In the genomic region with DNA sequence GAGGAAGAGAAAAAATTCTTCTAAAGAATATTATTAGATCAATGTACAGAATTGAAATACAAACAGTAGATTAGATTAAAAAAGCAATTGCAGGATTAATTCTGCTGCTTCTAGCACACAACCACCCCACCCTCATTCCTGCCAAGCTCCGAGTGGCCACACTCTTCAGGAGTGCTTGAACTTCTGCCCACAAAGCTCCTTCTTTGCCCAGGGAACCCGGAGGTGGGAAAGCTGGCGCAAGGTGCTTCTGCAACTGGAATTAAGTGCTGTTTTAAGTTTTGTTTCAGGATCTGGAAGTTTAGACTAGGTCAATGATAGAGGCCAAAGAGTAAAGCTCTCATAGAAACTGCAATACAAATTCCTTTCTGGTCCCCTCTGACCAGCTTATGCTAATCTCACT, we compare ENCODE assay signal across 16 cellular contexts.
A peak's percentile ranks its signal among the peaks of the same experiment; 100 is the strongest.
DNase-seq lines count a peak whose midpoint lies in the region; ATAC-seq, FAIRE-seq and TF ChIP-seq lines count a peak whose summit lies in the region.
"Had no signal": no experiment of that assay in that cellular context is flagged by ENCODE, and none has a peak within 500 bp of the region (broad histone marks: within the 10 kb centered on the region; RNA-seq: fewer than 3 reads in every experiment).

No MANE protein-coding gene starts in this region.

- FAIRE-seq in small intestine (lab: Jason Lieb, UNC), result no peak
- FAIRE-seq: A204.1, G401.6, GM12891 had no signal

- H4K20me1 ChIP-seq in mammary epithelial cell (ENCODE audit: insufficient read depth, low read length), result no peaks in the 10 kb centered on the region

- intact Hi-C loops in mammary epithelial cell (cut with micrococcal nuclease), result no loop called here
- intact Hi-C loops in MCF 10A (cut with micrococcal nuclease), result no loop called here
- intact Hi-C loops in left lung (cut with DNase I), result no loop called here

- no peaks in the 10 kb centered on the region for H3K79me2 ChIP-seq in mammary epithelial cell (ENCODE audit: insufficient read depth, low read length)

- H3K36me3 ChIP-seq in mammary epithelial cell (ENCODE audit: insufficient read depth, low read length) (no peaks in the 10 kb centered on the region), left lung (no peaks in the 10 kb centered on the region), small intestine (ENCODE audit: control insufficient read depth in 2 of 2, insufficient read depth in 2 of 2, low read length in 2 of 2) (no peaks in the 10 kb centered on the region)
- H3K36me3 ChIP-seq: BE2C, HAP-1 had no signal

- peak overlapping the region; percentile 20 for H2AFZ ChIP-seq in mammary epithelial cell (ENCODE audit: low read depth, low read length)

- WGBS in mammary epithelial cell (ENCODE audit: low coverage, missing lambda C conversion rate), result 37% methylated on average over 3 of the region's 3 CpGs
- 36 to 77% (median 42%) methylated on average over 3 of the region's 3 CpGs for WGBS in small intestine, 3 donors

- no peaks in the 10 kb centered on the region for H3K9me3 Mint-ChIP-seq in MCF 10A (ENCODE audit: unreplicated experiment)

- CTCF ChIA-PET in mammary epithelial cell (lab: Charles Lee; ENCODE audit: low non-redundant PET) (no interaction called here), MCF 10A (lab: Yijun Ruan, JAX) (no interaction called here)

- DNase-seq in mammary epithelial cell, result no peak
- no peak for DNase-seq in MCF 10A (ENCODE audit: unreplicated experiment)
- DNase-seq in left lung, result peak; percentile 66 to 74
- DNase-seq in small intestine, result peak; percentile 4
- DNase-seq in AG20443 (ENCODE audit: low spot score), result no peak
- no peak for DNase-seq in OCI-M2 (lab: John Stamatoyannopoulos, UW; ENCODE audit: unreplicated experiment)
- no peak for DNase-seq in COR-L47 (lab: John Stamatoyannopoulos, UW)
- DNase-seq: BE2C; CD4-positive, alpha-beta memory T cell; EL; GOT3 had no signal

- no peaks in the 10 kb centered on the region for H3K27me3 Mint-ChIP-seq in MCF 10A (ENCODE audit: insufficient read depth, unreplicated experiment)
- H3K27me3 Mint-ChIP-seq: CD4-positive, alpha-beta memory T cell had no signal

- dilution Hi-C loops in mammary epithelial cell (cut with HindIII; ENCODE audit: low sequenced_read_pairs), result no loop called here

- no peaks in the 10 kb centered on the region for H3K27me3 ChIP-seq in mammary epithelial cell (ENCODE audit: insufficient read depth, low read length)
- no peaks in the 10 kb centered on the region for H3K27me3 ChIP-seq in left lung
- H3K27me3 ChIP-seq in small intestine (ENCODE audit: control insufficient read depth in 2 of 2, insufficient read depth in 2 of 2, low read length in 2 of 2), result no peaks in the 10 kb centered on the region
- H3K27me3 ChIP-seq: BE2C had no signal

- H3K4me1 ChIP-seq in mammary epithelial cell (ENCODE audit: insufficient read depth, low read length) (no peaks in the 10 kb centered on the region), left lung (no peaks in the 10 kb centered on the region), small intestine (ENCODE audit: control insufficient read depth in 2 of 2, insufficient read depth in 1 of 2, low read depth in 1 of 2, low read length in 1 of 2) (no peaks in the 10 kb centered on the region)
- H3K4me1 ChIP-seq: BE2C, HAP-1 had no signal

- peak; percentile 92 for ATAC-seq in left lung

- no peak overlapping the region for H3K27ac Mint-ChIP-seq in MCF 10A (ENCODE audit: low read depth, unreplicated experiment)
- H3K27ac Mint-ChIP-seq: CD4-positive, alpha-beta memory T cell had no signal

- H3K4me3 Mint-ChIP-seq in MCF 10A (ENCODE audit: unreplicated experiment), result no peak overlapping the region
- H3K4me3 Mint-ChIP-seq: CD4-positive, alpha-beta memory T cell had no signal

- no peak overlapping the region for H3K4me3 ChIP-seq in mammary epithelial cell (replicated peaks in 1 of 3; ENCODE audit: insufficient read depth in 1 of 3, low read depth in 2 of 3, low read length in 3 of 3)
- H3K4me3 ChIP-seq in left lung, result no peak overlapping the region
- H3K4me3 ChIP-seq in small intestine (ENCODE audit: low read depth in 1 of 2, low read length in 2 of 2), result no peak overlapping the region
- H3K4me3 ChIP-seq: HAP-1 had no signal

- POLR2A ChIA-PET in MCF 10A (lab: Yijun Ruan, JAX), result no interaction called here

- H3K4me1 Mint-ChIP-seq in MCF 10A (ENCODE audit: insufficient read depth, unreplicated experiment), result no peaks in the 10 kb centered on the region
- H3K4me1 Mint-ChIP-seq: CD4-positive, alpha-beta memory T cell had no signal

- H3K4me2 ChIP-seq in mammary epithelial cell (ENCODE audit: insufficient read depth, low read depth, low read length), result no peak overlapping the region

- H3K9me3 ChIP-seq in mammary epithelial cell (replicated peaks; ENCODE audit: insufficient read depth, low read length) (no peaks in the 10 kb centered on the region), left lung (no peaks in the 10 kb centered on the region), small intestine (ENCODE audit: control insufficient read depth, low read depth) (no peaks in the 10 kb centered on the region)
- H3K9me3 ChIP-seq: BE2C, HAP-1 had no signal

- H3K27ac ChIP-seq in mammary epithelial cell (ENCODE audit: insufficient read depth, low read depth, low read length) (no peak overlapping the region), left lung (peak overlapping the region; percentile 21 to 53), small intestine (ENCODE audit: low read depth in 1 of 2, low read length in 1 of 2) (no peak overlapping the region)
- H3K27ac ChIP-seq: C4-2B had no signal

- H3K36me3 Mint-ChIP-seq in MCF 10A (ENCODE audit: insufficient read depth, unreplicated experiment), result no peaks in the 10 kb centered on the region
- H3K36me3 Mint-ChIP-seq: CD4-positive, alpha-beta memory T cell had no signal

- no peak overlapping the region for H3K9ac ChIP-seq in mammary epithelial cell (ENCODE audit: insufficient read depth, low read length)

- in situ Hi-C loops in mammary epithelial cell (cut with MboI; ENCODE audit: low sequenced_read_pairs in 2 of 2), result no loop called here

- TF ChIP-seq CTCF in mammary epithelial cell (conservative IDR thresholded peaks at IDR 0.05 in 1 of 2, IDR thresholded peaks at IDR 0.05 in 1 of 2; ENCODE audit: extremely low read depth in 1 of 2, insufficient read depth in 1 of 2, low read depth in 1 of 2, low read length in 2 of 2) (no peak), MCF 10A (IDR thresholded peaks at IDR 0.05; ENCODE audit: unreplicated experiment) (no peak), left lung (IDR thresholded peaks at IDR 0.05) (no peak)

- BruUV-seq in mammary epithelial cell (replicated peaks; lab: Mats Ljungman, UMichigan) (no TSS peak), MCF 10A (replicated peaks; lab: Mats Ljungman, UMichigan) (no TSS peak)

Comparison
In these comparisons a context has a peak if more than half of its experiments do, and no peak if none do; other contexts are left out.
1. DNase-seq: peak in left lung (2 of 2) and small intestine (single experiment); none in mammary epithelial cell (single experiment), MCF 10A (single experiment), AG20443 (single experiment), OCI-M2 (single experiment) and COR-L47 (single experiment).
2. H3K27ac ChIP-seq: peak in left lung (2 of 2); none in mammary epithelial cell (single experiment) and small intestine (0 of 2).